Comparison of ENCODE assay signal across 35 cellular contexts in genomic region chr12:56776654-56777053, GRCh38.
"Had no signal": no experiment of that assay in that cellular context is flagged by ENCODE, and none has a peak within 500 bp of the region (broad histone marks: within the 10 kb centered on the region; RNA-seq: fewer than 3 reads in every experiment).

No MANE protein-coding gene starts in this region.

- H3K36me3 ChIP-seq: MG63 had no signal

- H3K27me3 ChIP-seq: MG63 had no signal

- DNase-seq: Karpas-422, Kasumi-1, MG63, MM.1S, MV-4-11, NCI-H1048, NCI-H1092, NCI-H1092 treated with DMSO at 0.1 percent for 48 hours, NCI-H1105, NCI-H1105 treated with DMSO at 0.1 percent for 48 hours, NCI-H1417, NCI-H1417 treated with DMSO at 0.1 percent for 48 hours, NCI-H1436, NCI-H1436 treated with DMSO at 0.1 percent for 48 hours, NCI-H146, NCI-H1694, NCI-H1694 treated with DMSO at 0.1 percent for 48 hours, NCI-H187, NCI-H187 treated with DMSO at 0.1 percent for 48 hours, NCI-H1930, NCI-H2029, NCI-H2029 treated with DMSO at 0.1 percent for 48 hours, NCI-H2081, NCI-H2081 treated with DMSO at 0.1 percent for 48 hours, NCI-H2107, NCI-H2171, NCI-H2171 treated with DMSO at 0.1 percent for 48 hours, NCI-H2227 treated with DMSO at 0.1 percent for 48 hours, NCI-H226, NCI-H345, NCI-H446, NCI-H446 treated with DMSO at 0.1 percent for 48 hours, NCI-H510A, NCI-H510A treated with DMSO at 0.1 percent for 48 hours, NCI-H524 had no signal

- H3K4me3 ChIP-seq: MG63 had no signal

- H3K9me3 ChIP-seq: MG63 had no signal
